18 cellular contexts compared by ENCODE assay signal in genomic region chr6:121951077-121951476, GRCh38.
A peak's percentile ranks its signal among the peaks of the same experiment; 100 is the strongest.
DNase-seq lines count a peak whose midpoint lies in the region; ATAC-seq and TF ChIP-seq lines count a peak whose summit lies in the region.
"Had no signal": no experiment of that assay in that cellular context is flagged by ENCODE, and none has a peak within 500 bp of the region (broad histone marks: within the 10 kb centered on the region; RNA-seq: fewer than 3 reads in every experiment).

No MANE protein-coding gene starts in this region.

- H3K4me1 Mint-ChIP-seq in progenitor cell of endocrine pancreas (ENCODE audit: low read depth) (no peaks in the 10 kb centered on the region), osteocyte (ENCODE audit: unreplicated experiment) (peaks cover 7% of the 10 kb centered on the region)
- H3K4me1 Mint-ChIP-seq: B cell, GM23338 had no signal

- DNase-seq in GM23248 (no peak), ascending aorta (ENCODE audit: low spot score in 2 of 2) (no peak), islet precursor cell (peak; percentile 66), progenitor cell of endocrine pancreas (ENCODE audit: low spot score, unreplicated experiment) (no peak), left lobe of liver (ENCODE audit: low spot score) (no peak), DMS53 treated with DMSO at 0.1 percent for 48 hours (lab: John Stamatoyannopoulos, UW; ENCODE audit: unreplicated experiment) (no peak), NAMALWA (ENCODE audit: low spot score) (no peak), osteocyte (ENCODE audit: extremely low spot score, unreplicated experiment) (no peak)
- DNase-seq: GDM1, KBM-7, NCI-H187, NCI-H526, PC-3, RPMI8226, SHP77 treated with DMSO at 0.1 percent for 48 hours had no signal

- H3K9me3 Mint-ChIP-seq in progenitor cell of endocrine pancreas (ENCODE audit: low read depth), result peaks cover 7% of the 10 kb centered on the region
- peaks cover 25% of the 10 kb centered on the region for H3K9me3 Mint-ChIP-seq in osteocyte (ENCODE audit: unreplicated experiment)

- no peak for TF ChIP-seq CTCF in ascending aorta (IDR thresholded peaks at IDR 0.05)
- no peak for TF ChIP-seq CTCF in progenitor cell of endocrine pancreas (IDR thresholded peaks at IDR 0.05; ENCODE audit: unreplicated experiment)
- no peak for TF ChIP-seq CTCF in osteocyte (IDR thresholded peaks at IDR 0.05)

- no peak overlapping the region for H3K4me3 ChIP-seq in GM23248
- H3K4me3 ChIP-seq in ascending aorta, result no peak overlapping the region
- H3K4me3 ChIP-seq: GM23338 had no signal

- H3K9ac ChIP-seq in GM23248, result no peak overlapping the region

- peak overlapping the region; percentile 61 for H3K27ac ChIP-seq in GM23248
- peak overlapping the region; percentile 60 to 81 for H3K27ac ChIP-seq in ascending aorta

- H3K36me3 ChIP-seq in GM23248 (ENCODE audit: low read depth) (no peaks in the 10 kb centered on the region), ascending aorta (no peaks in the 10 kb centered on the region)

- intact Hi-C loops in ascending aorta (cut with DNase I), result loop anchor here (5.0 kb wide), 2 partner anchors 169 to 519 kb away; no protein-coding TSS in a partner anchor

- no peak overlapping the region for H3K4me3 Mint-ChIP-seq in progenitor cell of endocrine pancreas (ENCODE audit: low read depth)
- H3K4me3 Mint-ChIP-seq in osteocyte (ENCODE audit: unreplicated experiment), result no peak overlapping the region
- H3K4me3 Mint-ChIP-seq: B cell, GM23338 had no signal

- peaks cover 17% of the 10 kb centered on the region for H3F3A ChIP-seq in GM23248 (ENCODE audit: insufficient read depth)

- peak overlapping the region; percentile 10 for H3K4me2 ChIP-seq in GM23248 (ENCODE audit: unreplicated experiment)
- H3K4me2 ChIP-seq: GM23338 had no signal

- H3K9me3 ChIP-seq in GM23248 (ENCODE audit: low read depth), result no peaks in the 10 kb centered on the region
- H3K9me3 ChIP-seq in ascending aorta, result no peaks in the 10 kb centered on the region

- H3K27ac Mint-ChIP-seq in progenitor cell of endocrine pancreas (peak overlapping the region; percentile 11), osteocyte (ENCODE audit: unreplicated experiment) (no peak overlapping the region)
- H3K27ac Mint-ChIP-seq: B cell, GM23338 had no signal

- H4K20me1 ChIP-seq in GM23248 (ENCODE audit: insufficient read depth), result no peaks in the 10 kb centered on the region

- H3K79me2 ChIP-seq in GM23248 (ENCODE audit: insufficient read depth), result no peaks in the 10 kb centered on the region

- in situ Hi-C loops in GM23248 (cut with MboI), result no loop called here

- H3K27me3 Mint-ChIP-seq in progenitor cell of endocrine pancreas, result no peaks in the 10 kb centered on the region
- peaks cover 34% of the 10 kb centered on the region for H3K27me3 Mint-ChIP-seq in osteocyte (ENCODE audit: unreplicated experiment)
- H3K27me3 Mint-ChIP-seq: B cell had no signal

- 83% methylated on average over 5 of the region's 5 CpGs for WGBS in GM23248 (ENCODE audit: low coverage in 1 of 2, low lambda C conversion rate in 2 of 2, missing lambda C conversion rate in 2 of 2), 2 experiments

- 0 out of 2 replicates have a peak overlapping the region, but pooled peaks have one; percentile 11 for H2AFZ ChIP-seq in GM23248
- H2AFZ ChIP-seq: GM23338 had no signal

- ATAC-seq in left lobe of liver, result no peak
- ATAC-seq: GM23338, HCT116, PC-3 had no signal

- H3K9me2 ChIP-seq in GM23248 (ENCODE audit: insufficient read depth), result no peaks in the 10 kb centered on the region; the same call in 1 of the 2 replicates

- H3K4me1 ChIP-seq in GM23248 (ENCODE audit: insufficient read depth) (peaks cover 30% of the 10 kb centered on the region), ascending aorta (peaks cover 0 to 11% of the 10 kb centered on the region in 2 donors)

- no peaks in the 10 kb centered on the region for H3K27me3 ChIP-seq in GM23248 (replicated peaks; ENCODE audit: insufficient read depth)
- H3K27me3 ChIP-seq in ascending aorta, result no peaks in the 10 kb centered on the region

- H3K36me3 Mint-ChIP-seq in progenitor cell of endocrine pancreas (ENCODE audit: insufficient read depth), result no peaks in the 10 kb centered on the region
- peaks cover 12% of the 10 kb centered on the region for H3K36me3 Mint-ChIP-seq in osteocyte (ENCODE audit: unreplicated experiment)
